9 cellular contexts compared by ENCODE assay signal in the genomic region with DNA sequence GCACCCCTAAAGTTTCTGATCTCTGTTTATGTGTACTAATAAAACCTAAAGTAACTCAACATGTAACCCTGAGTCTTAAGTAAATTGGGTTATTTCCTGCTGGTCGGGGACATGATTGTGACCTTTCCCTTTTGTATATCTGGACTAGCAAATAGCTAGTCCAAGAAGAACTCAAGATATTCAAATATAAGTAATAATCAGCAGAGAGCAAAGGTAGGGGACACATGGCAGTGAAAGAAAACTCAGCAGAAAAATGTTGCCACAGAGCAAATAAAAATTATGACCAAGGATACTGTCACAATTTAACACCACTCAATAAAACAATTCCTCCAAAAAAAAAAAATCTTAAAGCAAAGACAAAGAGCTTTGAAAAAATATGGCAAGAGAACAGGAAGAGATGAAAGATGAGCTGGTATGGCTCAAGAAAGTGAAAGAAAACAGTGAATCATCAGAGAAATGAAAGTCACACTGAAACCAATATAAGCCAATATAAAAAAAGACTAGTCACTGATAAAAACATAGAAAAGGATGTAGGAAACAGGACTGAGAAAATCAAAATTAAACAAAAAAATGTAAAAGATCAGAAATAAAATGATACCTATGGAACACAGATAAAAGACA. TPM values are rescaled to one million over a fixed set of nuclear protein-coding genes. Genes with fewer than 3 reads are reported as not detected.
DNase-seq lines count a peak whose midpoint lies in the region; ATAC-seq and TF ChIP-seq lines count a peak whose summit lies in the region.
"Had no signal": no experiment of that assay in that cellular context is flagged by ENCODE, and none has a peak within 500 bp of the region (broad histone marks: within the 10 kb centered on the region; RNA-seq: fewer than 3 reads in every experiment).

No MANE protein-coding gene starts in this region.

- peaks cover 0 to 59% (median 34%) of the 10 kb centered on the region in 4 donors for H3K36me3 ChIP-seq in stomach

- H3K27ac ChIP-seq in stomach, result no peak overlapping the region

- no peaks in the 10 kb centered on the region for H3K9me3 ChIP-seq in stomach

- no peak overlapping the region for H3K4me3 Mint-ChIP-seq in mesothelial cell of epicardium
- H3K4me3 Mint-ChIP-seq: nephron had no signal

- DNase-seq in DMS53 (lab: John Stamatoyannopoulos, UW) (peak; percentile 4), DMS53 treated with DMSO at 0.1 percent for 48 hours (lab: John Stamatoyannopoulos, UW; ENCODE audit: unreplicated experiment) (no peak), RKO (ENCODE audit: low spot score) (peak; percentile 9), mesothelial cell of epicardium (ENCODE audit: low spot score in 2 of 2, unreplicated experiment in 2 of 2) (no peak), GDM1 (lab: John Stamatoyannopoulos, UW) (no peak), NCI-H748 treated with DMSO at 0.1 percent for 48 hours (lab: John Stamatoyannopoulos, UW) (no peak), stomach (no peak)

- H3K27me3 Mint-ChIP-seq in mesothelial cell of epicardium (ENCODE audit: low read depth), result no peaks in the 10 kb centered on the region

- peaks cover 31% of the 10 kb centered on the region for H3K36me3 Mint-ChIP-seq in mesothelial cell of epicardium

- H3K27ac Mint-ChIP-seq in mesothelial cell of epicardium, result peak overlapping the region; percentile 35

- intact Hi-C loops in stomach (cut with DNase I; ENCODE audit: low total_unique reads), result no loop called here

- no peaks in the 10 kb centered on the region for H3K27me3 ChIP-seq in stomach

- no peak for TF ChIP-seq POLR2A in stomach (IDR thresholded peaks at IDR 0.05)

- no peaks in the 10 kb centered on the region for H3K9me3 Mint-ChIP-seq in mesothelial cell of epicardium
- H3K9me3 Mint-ChIP-seq: nephron had no signal

- TF ChIP-seq CTCF in mesothelial cell of epicardium (IDR thresholded peaks at IDR 0.05; ENCODE audit: unreplicated experiment) (no peak), stomach (IDR thresholded peaks at IDR 0.05) (no peak)

- peaks cover 0 to 8% (median 3%) of the 10 kb centered on the region in 4 donors for H3K4me1 ChIP-seq in stomach

- H3K4me1 Mint-ChIP-seq in mesothelial cell of epicardium, result peaks cover 5% of the 10 kb centered on the region
- H3K4me1 Mint-ChIP-seq: nephron had no signal

- no peak overlapping the region for H3K4me3 ChIP-seq in stomach

- WGBS in stomach, 5 donors, result 12 to 62% (median 32%) methylated on average over 1 of the region's 1 CpG

- no peak for TF ChIP-seq EP300 in stomach (IDR thresholded peaks at IDR 0.05)

- peak; percentile 88 for ATAC-seq in HG02610 (IDR thresholded peaks at IDR 0.05; ENCODE audit: unreplicated experiment)

RNA-seq across cellular contexts. Expression of gene HLTF, which starts 43.5 kb away (rescaled TPM):
- total RNA-seq in mesothelial cell of epicardium (42.0 to 48.4 TPM (median 44.2 TPM) in 3 replicates), stomach (10 to 100 TPM in 4 of 5 donors, 1 to 10 TPM in 1; 9.8 to 61.6 (median 45.5) TPM)
- polyA plus RNA-seq in stomach, result 1 to 10 TPM; 3.4 to 4.4 (median 4.2) TPM

RNA-seq across cellular contexts. Expression of gene GYG1, which starts 51.5 kb away (rescaled TPM):
- total RNA-seq in mesothelial cell of epicardium (20.9 to 22.5 TPM (median 21.2 TPM) in 3 replicates), stomach (100 to 1,000 TPM in 1 of 5 donors, 10 to 100 TPM in 3, 1 to 10 TPM in 1; 4.9 to 169 (median 32.1) TPM)
- 10 to 100 TPM; 36.5 to 56.5 (median 39.7) TPM for polyA plus RNA-seq in stomach

Comparison
In these comparisons a context has a peak if more than half of its experiments do, and no peak if none do; other contexts are left out.
1. DNase-seq: peak in DMS53 (single experiment) and RKO (single experiment); none in DMS53 treated with DMSO at 0.1 percent for 48 hours (single experiment), mesothelial cell of epicardium (0 of 2), GDM1 (single experiment), NCI-H748 treated with DMSO at 0.1 percent for 48 hours (single experiment) and stomach (single experiment).